ENCODE assay signal across 20 cellular contexts in genomic region chr1:246000638-246001015, GRCh38.
A peak's percentile ranks its signal among the peaks of the same experiment; 100 is the strongest.
DNase-seq lines count a peak whose midpoint lies in the region; ATAC-seq and TF ChIP-seq lines count a peak whose summit lies in the region.
"Had no signal": no experiment of that assay in that cellular context is flagged by ENCODE, and none has a peak within 500 bp of the region (broad histone marks: within the 10 kb centered on the region; RNA-seq: fewer than 3 reads in every experiment).

No MANE protein-coding gene starts in this region.

- no peaks in the 10 kb centered on the region for H3K9me2 ChIP-seq in OCI-LY7 (ENCODE audit: insufficient read depth, low read length)

- H3K4me1 ChIP-seq in OCI-LY7 (ENCODE audit: insufficient read depth, low read length, poor library complexity, severe bottlenecking) (no peaks in the 10 kb centered on the region), left ventricle myocardium inferior (peaks cover 7% of the 10 kb centered on the region)
- no peaks in the 10 kb centered on the region for H3K4me1 ChIP-seq in naive thymus-derived CD4-positive, alpha-beta T cell (ENCODE audit: control insufficient read depth in 2 of 2, insufficient read depth in 2 of 2, low read length in 2 of 2)

- no peaks in the 10 kb centered on the region for H4K20me1 ChIP-seq in OCI-LY7 (ENCODE audit: insufficient read depth, low read length)

- BruUV-seq in OCI-LY7 (replicated peaks; lab: Mats Ljungman, UMichigan) = no TSS peak

- no peaks in the 10 kb centered on the region for H3K79me2 ChIP-seq in OCI-LY7 (ENCODE audit: insufficient read depth, low read depth, low read length)

- no peaks in the 10 kb centered on the region for H3K27me3 Mint-ChIP-seq in chondrocyte (ENCODE audit: low read depth)
- H3K27me3 Mint-ChIP-seq in nephron (ENCODE audit: low read depth) = no peaks in the 10 kb centered on the region
- H3K27me3 Mint-ChIP-seq in naive thymus-derived CD4-positive, alpha-beta T cell = no peaks in the 10 kb centered on the region
- H3K27me3 Mint-ChIP-seq: B cell; CD4-positive, CD25-positive, alpha-beta regulatory T cell had no signal

- H3K4me2 ChIP-seq in OCI-LY7 (ENCODE audit: low read length) = no peak overlapping the region

- ATAC-seq in HG03469 (IDR thresholded peaks at IDR 0.05; ENCODE audit: unreplicated experiment) = no peak
- ATAC-seq in naive thymus-derived CD4-positive, alpha-beta T cell = no peak

- DNase-seq in OCI-LY7 (ENCODE audit: low spot score) (no peak), chondrocyte (ENCODE audit: low spot score) (no peak), left ventricle myocardium inferior (no peak)
- DNase-seq in naive thymus-derived CD4-positive, alpha-beta T cell = no peak
- DNase-seq in NK-92 treated with Interleukin-12 subunit alpha and Interleukin-12 subunit beta, amount 100 ng/mL, for 24 hours (lab: John Stamatoyannopoulos, UW) = no peak
- DNase-seq: CD4-positive, CD25-positive, alpha-beta regulatory T cell; DMS79; H7; NCI-H1092; NCI-H1436 treated with DMSO at 0.1 percent for 48 hours; NCI-H1930; NCI-H226; NCI-H510A treated with DMSO at 0.1 percent for 48 hours; NCI-H774; Peyer's patch had no signal

- POLR2A ChIA-PET in OCI-LY7 (lab: Charles Lee) = interaction anchor here (0.6 kb wide), 1 partner anchor 721 kb away, joined by 3 read pairs; no protein-coding TSS in a partner anchor
- POLR2A ChIA-PET in naive thymus-derived CD4-positive, alpha-beta T cell (lab: Charles Lee) = no interaction called here

- H3K9me3 Mint-ChIP-seq in chondrocyte (ENCODE audit: low read depth) (peaks cover 16% of the 10 kb centered on the region), nephron (no peaks in the 10 kb centered on the region)
- no peaks in the 10 kb centered on the region for H3K9me3 Mint-ChIP-seq in naive thymus-derived CD4-positive, alpha-beta T cell
- H3K9me3 Mint-ChIP-seq: CD4-positive, CD25-positive, alpha-beta regulatory T cell had no signal

- H3K27ac Mint-ChIP-seq in chondrocyte (ENCODE audit: unreplicated experiment) (peak overlapping the region; percentile 35), nephron (peak overlapping the region; percentile 86 to 96 (median 92))
- H3K27ac Mint-ChIP-seq in naive thymus-derived CD4-positive, alpha-beta T cell = no peak overlapping the region
- H3K27ac Mint-ChIP-seq: B cell had no signal

- H3K4me3 ChIP-seq in OCI-LY7 (ENCODE audit: low read depth, low read length, poor library complexity, severe bottlenecking) (no peak overlapping the region), left ventricle myocardium inferior (no peak overlapping the region)
- H3K4me3 ChIP-seq in naive thymus-derived CD4-positive, alpha-beta T cell (ENCODE audit: low read length) = no peak overlapping the region
- H3K4me3 ChIP-seq: K562, Peyer's patch had no signal

- no peak overlapping the region for H2AFZ ChIP-seq in OCI-LY7 (ENCODE audit: low read length)

- H3K4me1 Mint-ChIP-seq in chondrocyte (ENCODE audit: low read depth) (peaks cover 82% of the 10 kb centered on the region), nephron (peaks cover 37% of the 10 kb centered on the region)
- H3K4me1 Mint-ChIP-seq in naive thymus-derived CD4-positive, alpha-beta T cell = peaks cover 0 to 4% (median 0%) of the 10 kb centered on the region in 7 donors

- H3K27ac ChIP-seq in 22Rv1 = peak overlapping the region; percentile 82
- no peak overlapping the region for H3K27ac ChIP-seq in OCI-LY7 (ENCODE audit: low read depth, low read length, poor library complexity, severe bottlenecking)
- no peak overlapping the region for H3K27ac ChIP-seq in left ventricle myocardium inferior (replicated peaks)
- no peak overlapping the region for H3K27ac ChIP-seq in naive thymus-derived CD4-positive, alpha-beta T cell (ENCODE audit: low read depth, low read length)
- H3K27ac ChIP-seq: Peyer's patch had no signal

- no peaks in the 10 kb centered on the region for H3K27me3 ChIP-seq in left ventricle myocardium inferior (ENCODE audit: low read depth)
- no peaks in the 10 kb centered on the region for H3K27me3 ChIP-seq in naive thymus-derived CD4-positive, alpha-beta T cell (ENCODE audit: control insufficient read depth in 2 of 2, insufficient read depth in 2 of 2, low read length in 2 of 2)
- H3K27me3 ChIP-seq: Peyer's patch had no signal

- H3K36me3 ChIP-seq in OCI-LY7 (ENCODE audit: insufficient read depth, low read length) = no peaks in the 10 kb centered on the region
- H3K36me3 ChIP-seq in left ventricle myocardium inferior = no peaks in the 10 kb centered on the region
- no peaks in the 10 kb centered on the region for H3K36me3 ChIP-seq in naive thymus-derived CD4-positive, alpha-beta T cell (ENCODE audit: control insufficient read depth in 2 of 3, insufficient read depth in 3 of 3, low read length in 3 of 3)
- H3K36me3 ChIP-seq: Peyer's patch had no signal

- H3K4me3 Mint-ChIP-seq in chondrocyte (ENCODE audit: unreplicated experiment) (no peak overlapping the region), nephron (no peak overlapping the region)
- no peak overlapping the region for H3K4me3 Mint-ChIP-seq in naive thymus-derived CD4-positive, alpha-beta T cell
- H3K4me3 Mint-ChIP-seq: B cell; CD4-positive, CD25-positive, alpha-beta regulatory T cell had no signal

- TF ChIP-seq CTCF in 22Rv1 (IDR thresholded peaks at IDR 0.05) = no peak
- 0 out of 2 replicates have a peak, but pooled peaks have one; percentile 11 for TF ChIP-seq CTCF in OCI-LY7 (conservative IDR thresholded peaks at IDR 0.05; ENCODE audit: low read length)
- no peak for TF ChIP-seq CTCF in chondrocyte (IDR thresholded peaks at IDR 0.05)
- TF ChIP-seq CTCF in nephron (IDR thresholded peaks at IDR 0.05; ENCODE audit: unreplicated experiment in 3 of 3) = no peak
- TF ChIP-seq CTCF in left ventricle myocardium inferior (IDR thresholded peaks at IDR 0.05; ENCODE audit: borderline replicate concordance) = no peak

- no peaks in the 10 kb centered on the region for H3K9me3 ChIP-seq in OCI-LY7 (ENCODE audit: low read length)
- H3K9me3 ChIP-seq in left ventricle myocardium inferior (replicated peaks) = peaks cover 6% of the 10 kb centered on the region
- H3K9me3 ChIP-seq in naive thymus-derived CD4-positive, alpha-beta T cell (ENCODE audit: control insufficient read depth in 2 of 3, low read length in 3 of 3) = no peaks in the 10 kb centered on the region
- H3K9me3 ChIP-seq: Peyer's patch had no signal

- CTCF ChIA-PET in OCI-LY7 (lab: Charles Lee; ENCODE audit: unreplicated experiment) = no interaction called here
- CTCF ChIA-PET in naive thymus-derived CD4-positive, alpha-beta T cell (lab: Charles Lee) = no interaction called here

- intact Hi-C loops in OCI-LY7 (cut with micrococcal nuclease; ENCODE audit: unreplicated experiment) = loop anchor here (5.0 to 10.0 kb wide), 4 partner anchors 113 to 486 kb away; no protein-coding TSS in a partner anchor
- intact Hi-C loops in left ventricle myocardium inferior (cut with micrococcal nuclease) = loop anchor here (5.0 to 10.0 kb wide), 2 partner anchors 176 to 848 kb away; partner anchors contain the start of gene KIF26B
- intact Hi-C loops in naive thymus-derived CD4-positive, alpha-beta T cell (cut with micrococcal nuclease) = loop anchor here in 1 of 2 donors (5.0 kb wide), 1 partner anchor 48 kb away; no protein-coding TSS in a partner anchor

- H3K36me3 Mint-ChIP-seq in chondrocyte (ENCODE audit: low read depth) (no peaks in the 10 kb centered on the region), nephron (ENCODE audit: low read depth) (no peaks in the 10 kb centered on the region)
- peaks cover 0 to 17% (median 0%) of the 10 kb centered on the region in 5 donors for H3K36me3 Mint-ChIP-seq in naive thymus-derived CD4-positive, alpha-beta T cell

Comparison
In these comparisons a context has a peak if more than half of its experiments do, and no peak if none do; other contexts are left out.
1. H3K27ac Mint-ChIP-seq: peak in chondrocyte (single experiment) and nephron (3 of 3); none in naive thymus-derived CD4-positive, alpha-beta T cell (0 of 9).